8 cellular contexts compared by ENCODE assay signal in the genomic region with DNA sequence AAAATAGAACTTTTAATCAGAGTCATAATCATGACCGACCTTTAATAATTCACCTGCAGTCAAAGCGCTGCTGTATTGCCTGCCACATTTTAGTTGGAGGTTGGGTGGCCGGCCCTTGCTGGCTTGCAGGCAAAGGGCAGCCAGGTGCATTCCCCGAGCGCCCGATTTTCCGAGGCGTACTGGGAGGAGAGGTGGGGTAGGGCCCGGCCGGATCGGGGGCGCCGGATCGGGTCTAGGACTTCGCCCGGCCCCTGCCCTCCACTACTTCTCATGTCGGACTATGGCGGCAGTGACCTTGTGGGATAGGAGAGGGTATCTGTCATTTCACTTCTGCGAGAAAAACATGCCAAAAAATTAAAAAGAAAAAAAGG. TPM values are rescaled to one million over a fixed set of nuclear protein-coding genes. Genes with fewer than 3 reads are reported as not detected.
DNase-seq lines count a peak whose midpoint lies in the region; ATAC-seq, FAIRE-seq and TF ChIP-seq lines count a peak whose summit lies in the region.

No MANE protein-coding gene starts in this region.

- intact Hi-C loops in HepG2 (cut with micrococcal nuclease; ENCODE audit: unreplicated experiment) = loop anchor here (5.0 to 10.0 kb wide), 2 partner anchors 42 to 280 kb away; no protein-coding TSS in a partner anchor

- no peak for TF ChIP-seq RAD21 in HepG2 (CRISPR knock-in tag; IDR thresholded peaks at IDR 0.05)

- peak; percentile 32 for FAIRE-seq in HepG2 (lab: Jason Lieb, UNC)

- peak overlapping the region; percentile 79 to 84 (median 81) for H3K4me3 Mint-ChIP-seq in brain
- peak overlapping the region; percentile 75 for H3K4me3 Mint-ChIP-seq in stimulated activated naive CD8-positive, alpha-beta T cell treated with anti-CD3 and anti-CD28 coated beads, Interleukin-15, Interleukin-2, amounts not matched to agents 100 ng/mL and 50 ng/mL, for 24 hours

- peak overlapping the region in 4 of 5 experiments; percentile 21 to 77 (median 47) for H3K27ac Mint-ChIP-seq in brain
- H3K27ac Mint-ChIP-seq in stimulated activated naive CD8-positive, alpha-beta T cell treated with anti-CD3 and anti-CD28 coated beads, Interleukin-15, Interleukin-2, amounts not matched to agents 100 ng/mL and 50 ng/mL, for 24 hours = peak overlapping the region; percentile 55

- peak overlapping the region; percentile 66; the same call in 1 of the 2 replicates for H3K9ac ChIP-seq in HepG2 (ENCODE audit: insufficient read depth, low read depth, low read length)

- peaks cover 4% of the 10 kb centered on the region for H3K4me1 Mint-ChIP-seq in brain
- peaks cover 14% of the 10 kb centered on the region for H3K4me1 Mint-ChIP-seq in stimulated activated naive CD8-positive, alpha-beta T cell treated with anti-CD3 and anti-CD28 coated beads, Interleukin-15, Interleukin-2, amounts not matched to agents 100 ng/mL and 50 ng/mL, for 24 hours (ENCODE audit: low read depth)

- peak overlapping the region; percentile 58 for H3K4me2 ChIP-seq in HepG2 (ENCODE audit: low read depth, low read length)

- ATAC-seq in GM18907 (IDR thresholded peaks at IDR 0.05; ENCODE audit: unreplicated experiment) (peak; percentile 54), HG02938 (IDR thresholded peaks at IDR 0.05; ENCODE audit: unreplicated experiment) (peak; percentile 29), HepG2 (peak; percentile 16; the same call in 1 of the 3 replicates)

- H3K4me1 ChIP-seq in Peyer's patch (no peaks in the 10 kb centered on the region), HepG2 (ENCODE audit: insufficient read depth, low read length) (peaks cover 13% of the 10 kb centered on the region)

- no peaks in the 10 kb centered on the region for H3K79me2 ChIP-seq in HepG2 (ENCODE audit: insufficient read depth, low read length)

- under 1% methylated on average over 19 of the region's 19 CpGs for WGBS in HepG2 (ENCODE audit: low lambda C conversion rate)

- no peak for TF ChIP-seq CTCF in Peyer's patch (IDR thresholded peaks at IDR 0.05)
- no peak for TF ChIP-seq CTCF in brain (conservative IDR thresholded peaks at IDR 0.05)
- no peak for TF ChIP-seq CTCF in HepG2 (CRISPR knock-in tag; IDR thresholded peaks at IDR 0.05)

- H3K36me3 ChIP-seq in Peyer's patch = no peaks in the 10 kb centered on the region
- no peaks in the 10 kb centered on the region for H3K36me3 ChIP-seq in HepG2 (replicated peaks in 1 of 2; ENCODE audit: control insufficient read depth in 1 of 2, insufficient read depth in 2 of 2, low read length in 2 of 2)

- peak; percentile 41 to 59 (median 52) for DNase-seq in Peyer's patch
- no peak for DNase-seq in HepG2 (ENCODE audit: low spot score)
- no peak for DNase-seq in SKM-1 treated with dmso at 0.1 percent for 144 hours (lab: John Stamatoyannopoulos, UW; ENCODE audit: unreplicated experiment)
- DNase-seq in H4 (ENCODE audit: low spot score) = no peak

- POLR2A ChIA-PET in HepG2 (lab: Yijun Ruan, JAX) = no interaction called here

- CTCF ChIA-PET in HepG2 (lab: Yijun Ruan, JAX; ENCODE audit: low intra/inter-chr PET ratio, low total read pairs) = no interaction called here

- H3K36me3 Mint-ChIP-seq in brain = no peaks in the 10 kb centered on the region
- H3K36me3 Mint-ChIP-seq in stimulated activated naive CD8-positive, alpha-beta T cell treated with anti-CD3 and anti-CD28 coated beads, Interleukin-15, Interleukin-2, amounts not matched to agents 100 ng/mL and 50 ng/mL, for 24 hours (ENCODE audit: low read depth) = no peaks in the 10 kb centered on the region

- H3K9me3 Mint-ChIP-seq in brain = peaks cover 0 to 20% (median 0%) of the 10 kb centered on the region in 5 experiments
- H3K9me3 Mint-ChIP-seq in stimulated activated naive CD8-positive, alpha-beta T cell treated with anti-CD3 and anti-CD28 coated beads, Interleukin-15, Interleukin-2, amounts not matched to agents 100 ng/mL and 50 ng/mL, for 24 hours = no peaks in the 10 kb centered on the region

- TF ChIP-seq EP300 in HepG2 (IDR thresholded peaks at IDR 0.05; ENCODE audit: low read depth in 2 of 2, low read length in 2 of 2) (no peak), HepG2 (CRISPR knock-in tag; IDR thresholded peaks at IDR 0.05; ENCODE audit: borderline replicate concordance) (no peak)

- H3K27me3 Mint-ChIP-seq in brain = no peaks in the 10 kb centered on the region
- H3K27me3 Mint-ChIP-seq in stimulated activated naive CD8-positive, alpha-beta T cell treated with anti-CD3 and anti-CD28 coated beads, Interleukin-15, Interleukin-2, amounts not matched to agents 100 ng/mL and 50 ng/mL, for 24 hours = no peaks in the 10 kb centered on the region

- no TSS peak for BruUV-seq in HepG2 (replicated peaks; lab: Mats Ljungman, UMichigan)

- H3K4me3 ChIP-seq in Peyer's patch (peak overlapping the region; percentile 56 to 83 (median 66)), HepG2 (replicated peaks in 1 of 3; ENCODE audit: insufficient read depth in 1 of 3, low read depth in 2 of 3, low read length in 3 of 3) (peak overlapping the region; percentile 71 to 75 (median 73))

- H3K9me3 ChIP-seq in Peyer's patch (no peaks in the 10 kb centered on the region), HepG2 (ENCODE audit: low read length) (no peaks in the 10 kb centered on the region)

- in situ Hi-C loops in HepG2 (cut with HindIII; ENCODE audit: extremely low pct_ligation_motif_present, low pct_unique_long_range_greater_than_20kb) = loop anchor here (10.0 kb wide), 1 partner anchor 250 kb away; the partner anchor contains the start of gene CDKL5

- peak overlapping the region; percentile 27 for H2AFZ ChIP-seq in HepG2 (ENCODE audit: low read length)

- TF ChIP-seq POLR2A in Peyer's patch (IDR thresholded peaks at IDR 0.05) = no peak
- TF ChIP-seq POLR2A in HepG2 (IDR thresholded peaks at IDR 0.05; ENCODE audit: insufficient read depth in 1 of 2, low read depth in 2 of 2, low read length in 2 of 2) = no peak

- H3K27ac ChIP-seq in Peyer's patch = peak overlapping the region; percentile 26 to 90 (median 53)
- peak overlapping the region; percentile 44 for H3K27ac ChIP-seq in HepG2 (ENCODE audit: extremely low read length, insufficient read depth, low read length)

- H4K20me1 ChIP-seq in HepG2 (ENCODE audit: insufficient read depth, low read length) = no peaks in the 10 kb centered on the region

- H3K27me3 ChIP-seq in Peyer's patch = no peaks in the 10 kb centered on the region
- H3K27me3 ChIP-seq in HepG2 (ENCODE audit: control insufficient read depth in 1 of 2, insufficient read depth in 2 of 2, low read length in 2 of 2) = no peaks in the 10 kb centered on the region

RNA-seq across cellular contexts. Expression of gene RS1, which starts 2.5 kb away (rescaled TPM):
- not detected for total RNA-seq in Peyer's patch
- polyA plus RNA-seq in brain (ENCODE audit: insufficient read depth, low read depth, low replicate concordance) = not detected
- total RNA-seq in HepG2 (2016; rRNA removed; fragmentation: Illumina TruSeq; extraction: Trizol) = not detected in 2 replicates
- not detected in 2 replicates for total RNA-seq in HepG2 (2016; cell fraction: cytosol; rRNA removed; fragmentation: Illumina TruSeq; extraction: Trizol; ENCODE audit: low read depth)
- total RNA-seq in HepG2 (2016; cell fraction: insoluble cytoplasmic fraction; rRNA removed; fragmentation: Illumina TruSeq; extraction: Trizol) = not detected in 2 replicates
- total RNA-seq in HepG2 (2016; cell fraction: membrane; rRNA removed; fragmentation: Illumina TruSeq; extraction: Trizol) = not detected in 2 replicates
- not detected in 2 replicates for total RNA-seq in HepG2 (2016; cell fraction: nucleus; rRNA removed; fragmentation: Illumina TruSeq; extraction: Trizol)
- polyA plus RNA-seq in HepG2 (2011; rRNA removed) = not detected in 2 replicates
- not detected in 2 replicates for polyA plus RNA-seq in HepG2 (2011; cell fraction: cytosol; rRNA removed)
- not detected in 2 replicates for polyA plus RNA-seq in HepG2 (2011; cell fraction: nucleus; rRNA removed)
- polyA plus RNA-seq in HepG2 (2012) = not detected in 2 replicates
- polyA plus RNA-seq in HepG2 (2016; cell fraction: cytosol; fragmentation: Illumina TruSeq; extraction: Trizol; ENCODE audit: low read depth) = not detected in 2 replicates
- not detected in 2 replicates for polyA plus RNA-seq in HepG2 (2016; cell fraction: insoluble cytoplasmic fraction; fragmentation: Illumina TruSeq; extraction: Trizol; ENCODE audit: low read depth)
- polyA plus RNA-seq in HepG2 (2016; cell fraction: membrane; fragmentation: Illumina TruSeq; extraction: Trizol; ENCODE audit: low read depth) = not detected in 2 replicates
- not detected in 2 replicates for polyA plus RNA-seq in HepG2 (2016; cell fraction: nucleus; fragmentation: Illumina TruSeq; extraction: Trizol; ENCODE audit: insufficient read depth, low read depth)
- not detected in 2 replicates for polyA minus RNA-seq in HepG2 (2011; rRNA and poly(A)+ RNA removed; ENCODE audit: low replicate concordance)
- polyA minus RNA-seq in HepG2 (2011; cell fraction: cytosol; rRNA and poly(A)+ RNA removed) = not detected in 2 replicates
- polyA minus RNA-seq in HepG2 (2011; cell fraction: nucleus; rRNA and poly(A)+ RNA removed) = not detected in 2 replicates
- total RNA-seq in H4 (2014; rRNA removed; shearing (Covaris generic)) = not detected in 2 replicates

RNA-seq across cellular contexts. Expression of gene PPEF1, which starts 33.0 kb away (rescaled TPM):
- total RNA-seq in Peyer's patch (not detected), HepG2 (2016; rRNA removed; fragmentation: Illumina TruSeq; extraction: Trizol) (not detected in 2 replicates)
- polyA plus RNA-seq in brain (ENCODE audit: insufficient read depth, low read depth, low replicate concordance) (0.27 TPM), HepG2 (2011; rRNA removed) (not detected in 2 replicates)
- not detected in 2 replicates for total RNA-seq in HepG2 (2016; cell fraction: cytosol; rRNA removed; fragmentation: Illumina TruSeq; extraction: Trizol; ENCODE audit: low read depth)
- total RNA-seq in HepG2 (2016; cell fraction: insoluble cytoplasmic fraction; rRNA removed; fragmentation: Illumina TruSeq; extraction: Trizol) = not detected in 2 replicates
- total RNA-seq in HepG2 (2016; cell fraction: membrane; rRNA removed; fragmentation: Illumina TruSeq; extraction: Trizol) = not detected in 2 replicates
- not detected in 2 replicates for total RNA-seq in HepG2 (2016; cell fraction: nucleus; rRNA removed; fragmentation: Illumina TruSeq; extraction: Trizol)
- not detected in 2 replicates for polyA plus RNA-seq in HepG2 (2011; cell fraction: cytosol; rRNA removed)
- polyA plus RNA-seq in HepG2 (2011; cell fraction: nucleus; rRNA removed) = 0.05 TPM in 1 of 2 replicates, not detected in the other
- not detected in 2 replicates for polyA plus RNA-seq in HepG2 (2012)
- not detected in 2 replicates for polyA plus RNA-seq in HepG2 (2016; cell fraction: cytosol; fragmentation: Illumina TruSeq; extraction: Trizol; ENCODE audit: low read depth)
- polyA plus RNA-seq in HepG2 (2016; cell fraction: insoluble cytoplasmic fraction; fragmentation: Illumina TruSeq; extraction: Trizol; ENCODE audit: low read depth) = not detected in 2 replicates
- polyA plus RNA-seq in HepG2 (2016; cell fraction: membrane; fragmentation: Illumina TruSeq; extraction: Trizol; ENCODE audit: low read depth) = not detected in 2 replicates
- polyA plus RNA-seq in HepG2 (2016; cell fraction: nucleus; fragmentation: Illumina TruSeq; extraction: Trizol; ENCODE audit: insufficient read depth, low read depth) = not detected in 2 replicates
- polyA minus RNA-seq in HepG2 (2011; rRNA and poly(A)+ RNA removed; ENCODE audit: low replicate concordance) = 1.0 TPM in 1 of 2 replicates, not detected in the other
- not detected in 2 replicates for polyA minus RNA-seq in HepG2 (2011; cell fraction: cytosol; rRNA and poly(A)+ RNA removed)
- not detected in 2 replicates for polyA minus RNA-seq in HepG2 (2011; cell fraction: nucleus; rRNA and poly(A)+ RNA removed)
- 0.64 and 0.72 TPM in 2 replicates for total RNA-seq in H4 (2014; rRNA removed; shearing (Covaris generic))

Comparison
In these comparisons a context has a peak if more than half of its experiments do, and no peak if none do; other contexts are left out.
1. DNase-seq: peak in Peyer's patch (3 of 3); none in HepG2 (single experiment), SKM-1 treated with dmso at 0.1 percent for 144 hours (single experiment) and H4 (single experiment).
2. Peak in every context shown above with its lines, with median percentiles within 50 percentile points of each other: ATAC-seq.